In genomic region chr13:110263906-110264305, GRCh38 we compare ENCODE assay signal across 17 cellular contexts. TPM values are rescaled to one million over a fixed set of nuclear protein-coding genes. Genes with fewer than 3 reads are reported as not detected.
DNase-seq lines count a peak whose midpoint lies in the region; ATAC-seq, FAIRE-seq and TF ChIP-seq lines count a peak whose summit lies in the region.
"Had no signal": no experiment of that assay in that cellular context is flagged by ENCODE, and none has a peak within 500 bp of the region (broad histone marks: within the 10 kb centered on the region; RNA-seq: fewer than 3 reads in every experiment).

No MANE protein-coding gene starts in this region.

- peak; percentile 65 for DNase-seq in hepatocyte (ENCODE audit: low spot score)
- peak in 1 of 2 donors; percentile 69 for DNase-seq in psoas muscle
- DNase-seq in upper lobe of right lung = no peak
- DNase-seq in NCI-H526 (lab: John Stamatoyannopoulos, UW) = no peak
- no peak for DNase-seq in stimulated activated CD4-positive, alpha-beta T cell treated with anti-CD3 and anti-CD28 coated beads, Interleukin-4, amount 100 ng/mL, for 4 hours
- no peak for DNase-seq in central memory CD4-positive, alpha-beta T cell
- DNase-seq: activated CD4-positive, CD25-positive, alpha-beta regulatory T cell; activated naive CD8-positive, alpha-beta T cell treated with anti-CD3 and anti-CD28 coated beads for 36 hours; DND-41; glutamatergic neuron; NCI-H1092 treated with DMSO at 0.1 percent for 48 hours; NK-92 treated with Interleukin-12 subunit alpha and Interleukin-12 subunit beta, amount 100 ng/mL, for 24 hours had no signal

- peak; percentile 97 for FAIRE-seq in endometrium (lab: Jason Lieb, UNC)
- FAIRE-seq: keratinocyte had no signal

- WGBS in hepatocyte (ENCODE audit: low lambda C conversion rate, missing lambda C conversion rate) = 38% methylated on average over 5 of the region's 5 CpGs
- 21 to 49% (median 25%) methylated on average over 5 of the region's 5 CpGs for WGBS in psoas muscle, 3 donors

- no peaks in the 10 kb centered on the region for H3K9me3 ChIP-seq in hepatocyte (ENCODE audit: low read depth)
- no peaks in the 10 kb centered on the region for H3K9me3 ChIP-seq in psoas muscle
- H3K9me3 ChIP-seq in upper lobe of right lung = no peaks in the 10 kb centered on the region

- peaks cover 34% of the 10 kb centered on the region for H3K79me2 ChIP-seq in hepatocyte

- H2AFZ ChIP-seq in hepatocyte = no peak overlapping the region

- ATAC-seq in psoas muscle (peak in 2 of 4 donors; percentile 45 to 59), upper lobe of right lung (peak; percentile 59)
- ATAC-seq: HCT116 had no signal

- H3K4me3 ChIP-seq in hepatocyte = no peak overlapping the region
- H3K4me3 ChIP-seq in psoas muscle = no peak overlapping the region
- no peak overlapping the region for H3K4me3 ChIP-seq in upper lobe of right lung
- H3K4me3 ChIP-seq: cardiac muscle cell had no signal

- peak overlapping the region; percentile 6 for H3K4me2 ChIP-seq in hepatocyte

- H3K4me1 ChIP-seq in hepatocyte (ENCODE audit: insufficient read depth) (peaks cover 23% of the 10 kb centered on the region), psoas muscle (peaks cover 25% of the 10 kb centered on the region), upper lobe of right lung (peaks cover 39% of the 10 kb centered on the region)

- TF ChIP-seq CTCF in hepatocyte (IDR thresholded peaks at IDR 0.05; ENCODE audit: poor library complexity) (no peak), psoas muscle (IDR thresholded peaks at IDR 0.05) (no peak), upper lobe of right lung (IDR thresholded peaks at IDR 0.05) (no peak)

- H3K36me3 ChIP-seq in hepatocyte (replicated peaks; ENCODE audit: insufficient read depth, low read depth) (no peaks in the 10 kb centered on the region), psoas muscle (ENCODE audit: insufficient read depth in 1 of 2, low read depth in 1 of 2) (no peaks in the 10 kb centered on the region), upper lobe of right lung (no peaks in the 10 kb centered on the region)
- H3K36me3 ChIP-seq: cardiac muscle cell had no signal

- intact Hi-C loops in psoas muscle (cut with DNase I) (no loop called here), upper lobe of right lung (cut with DNase I) (no loop called here)

- H3K9me2 ChIP-seq in hepatocyte (replicated peaks; ENCODE audit: insufficient read depth) = no peaks in the 10 kb centered on the region

- H4K20me1 ChIP-seq in hepatocyte (ENCODE audit: insufficient read depth, poor library complexity, severe bottlenecking) = no peaks in the 10 kb centered on the region

- H3K27ac ChIP-seq in hepatocyte (peak overlapping the region; percentile 38), psoas muscle (peak overlapping the region; percentile 36), upper lobe of right lung (peak overlapping the region; percentile 25)
- H3K27ac ChIP-seq: cardiac muscle cell had no signal

- H3K27me3 ChIP-seq in hepatocyte (no peaks in the 10 kb centered on the region), psoas muscle (ENCODE audit: insufficient read depth in 3 of 3, low read length in 2 of 3) (peaks cover 0 to 23% (median 14%) of the 10 kb centered on the region in 3 donors), upper lobe of right lung (no peaks in the 10 kb centered on the region)
- H3K27me3 ChIP-seq: cardiac muscle cell had no signal

RNA-seq across cellular contexts. Expression of gene COL4A1, which starts 43.1 kb away (rescaled TPM):
- 223 and 269 TPM in 2 replicates for total RNA-seq in hepatocyte
- 138 and 140 TPM in 2 replicates for polyA plus RNA-seq in hepatocyte
- total RNA-seq in psoas muscle = 100 to 1,000 TPM in 2 of 4 donors, 10 to 100 TPM in 2; 87.3 to 127 (median 110) TPM
- 100 to 1,000 TPM in 1 of 3 donors, 10 to 100 TPM in 2; 39.0 to 115 (median 60.2) TPM for polyA plus RNA-seq in psoas muscle
- total RNA-seq in upper lobe of right lung = 242 TPM
- total RNA-seq: activated naive CD8-positive, alpha-beta T cell treated with anti-CD3 and anti-CD28 coated beads for 36 hours had no signal

RNA-seq across cellular contexts. Expression of gene COL4A2, which starts 43.2 kb away (rescaled TPM):
- total RNA-seq in hepatocyte (126 and 171 TPM in 2 replicates), psoas muscle (10 to 100 TPM; 49.1 to 64.0 (median 59.9) TPM), upper lobe of right lung (273 TPM)
- polyA plus RNA-seq in hepatocyte (220 and 221 TPM in 2 replicates), psoas muscle (10 to 100 TPM; 25.8 to 84.5 (median 37.9) TPM)
- total RNA-seq: activated naive CD8-positive, alpha-beta T cell treated with anti-CD3 and anti-CD28 coated beads for 36 hours had no signal
- polyA plus RNA-seq: CD14-positive monocyte had no signal
